Comparison of ENCODE assay signal across 23 cellular contexts in genomic region chr13:106963151-106963550, GRCh38.
DNase-seq lines count a peak whose midpoint lies in the region; FAIRE-seq and TF ChIP-seq lines count a peak whose summit lies in the region.
"Had no signal": no experiment of that assay in that cellular context is flagged by ENCODE, and none has a peak within 500 bp of the region (broad histone marks: within the 10 kb centered on the region; RNA-seq: fewer than 3 reads in every experiment).

No MANE protein-coding gene starts in this region.

- no peaks in the 10 kb centered on the region for H3K27me3 ChIP-seq in astrocyte (ENCODE audit: insufficient read depth, low read length)
- H3K27me3 ChIP-seq: BE2C, BLaER1 had no signal

- no peaks in the 10 kb centered on the region for H3K79me2 ChIP-seq in astrocyte (ENCODE audit: insufficient read depth, low read length)

- H3K9me3 Mint-ChIP-seq in astrocyte (ENCODE audit: unreplicated experiment) (peaks cover 2% of the 10 kb centered on the region), mesothelial cell of epicardium (peaks cover 10% of the 10 kb centered on the region)

- no peak overlapping the region for H3K4me3 ChIP-seq in astrocyte (ENCODE audit: insufficient read depth, low read depth, low read length)
- H3K4me3 ChIP-seq: BLaER1 had no signal

- FAIRE-seq in astrocyte (lab: Jason Lieb, UNC) = no peak
- FAIRE-seq: A204.1, D721Med, G401.6, GM12891, GM19239 had no signal

- H3K4me3 Mint-ChIP-seq in astrocyte (ENCODE audit: unreplicated experiment) = no peak overlapping the region
- no peak overlapping the region for H3K4me3 Mint-ChIP-seq in mesothelial cell of epicardium
- H3K4me3 Mint-ChIP-seq: CD14-positive monocyte; CD4-positive, alpha-beta memory T cell; CD4-positive, CD25-positive, alpha-beta regulatory T cell; CD8-positive, alpha-beta memory T cell had no signal

- DNase-seq in astrocyte (ENCODE audit: low read depth) = no peak
- no peak for DNase-seq in mesothelial cell of epicardium (ENCODE audit: low spot score in 2 of 2, unreplicated experiment in 2 of 2)
- no peak for DNase-seq in activated CD8-positive, alpha-beta memory T cell treated with anti-CD3 and anti-CD28 coated beads for 24 hours
- no peak for DNase-seq in NCI-H187 treated with DMSO at 0.1 percent for 48 hours (lab: John Stamatoyannopoulos, UW)
- no peak for DNase-seq in NAMALWA (ENCODE audit: low spot score)
- DNase-seq: 8988T; ACHN; BE2C; C1 segment of cervical spinal cord; Calu3; CD4-positive, alpha-beta memory T cell; CD4-positive, CD25-positive, alpha-beta regulatory T cell; CD8-positive, alpha-beta memory T cell; COR-L47; DMS79 treated with DMSO at 0.1 percent for 48 hours; GF-D8 had no signal

- H3K36me3 Mint-ChIP-seq in astrocyte (ENCODE audit: low read depth, unreplicated experiment) (no peaks in the 10 kb centered on the region), mesothelial cell of epicardium (peaks cover 1% of the 10 kb centered on the region)
- H3K36me3 Mint-ChIP-seq: CD14-positive monocyte; CD4-positive, alpha-beta memory T cell; CD4-positive, CD25-positive, alpha-beta regulatory T cell; CD8-positive, alpha-beta memory T cell had no signal

- no peaks in the 10 kb centered on the region for H3K9me3 ChIP-seq in astrocyte (ENCODE audit: insufficient read depth, low read depth, low read length)
- H3K9me3 ChIP-seq: BE2C, BLaER1 had no signal

- TF ChIP-seq CTCF in astrocyte (IDR thresholded peaks at IDR 0.05; ENCODE audit: insufficient read depth, low read depth, low read length) (no peak), mesothelial cell of epicardium (IDR thresholded peaks at IDR 0.05; ENCODE audit: unreplicated experiment) (no peak)

- H3K27ac ChIP-seq in astrocyte (ENCODE audit: low read depth, low read length) = no peak overlapping the region
- H3K27ac ChIP-seq: BLaER1 had no signal

- peak overlapping the region; percentile 33 for H3K4me2 ChIP-seq in astrocyte (ENCODE audit: low read length)
- H3K4me2 ChIP-seq: BLaER1 had no signal

- H3K36me3 ChIP-seq in astrocyte (ENCODE audit: insufficient read depth, low read length) = no peaks in the 10 kb centered on the region
- H3K36me3 ChIP-seq: BE2C, BLaER1 had no signal

- H3K27ac Mint-ChIP-seq in astrocyte (ENCODE audit: unreplicated experiment) (no peak overlapping the region), mesothelial cell of epicardium (peak overlapping the region; percentile 58)
- H3K27ac Mint-ChIP-seq: CD14-positive monocyte; CD4-positive, alpha-beta memory T cell; CD4-positive, CD25-positive, alpha-beta regulatory T cell; CD8-positive, alpha-beta memory T cell had no signal

- H2AFZ ChIP-seq in astrocyte (ENCODE audit: low read depth, low read length) = no peak overlapping the region

- peaks cover 9% of the 10 kb centered on the region for H3K4me1 Mint-ChIP-seq in astrocyte (ENCODE audit: low read depth, unreplicated experiment)
- H3K4me1 Mint-ChIP-seq in mesothelial cell of epicardium = peaks cover 32% of the 10 kb centered on the region
- H3K4me1 Mint-ChIP-seq: CD14-positive monocyte; CD4-positive, alpha-beta memory T cell; CD4-positive, CD25-positive, alpha-beta regulatory T cell; CD8-positive, alpha-beta memory T cell had no signal

- no peaks in the 10 kb centered on the region for H4K20me1 ChIP-seq in astrocyte (ENCODE audit: insufficient read depth, low read length)
- H4K20me1 ChIP-seq: BLaER1 had no signal

- no peak overlapping the region for H3K9ac ChIP-seq in astrocyte (ENCODE audit: low read length)
- H3K9ac ChIP-seq: BLaER1 had no signal

- peaks cover 2% of the 10 kb centered on the region for H3K4me1 ChIP-seq in astrocyte (ENCODE audit: insufficient read depth, low read length)
- H3K4me1 ChIP-seq: BE2C, BLaER1 had no signal

- H3K27me3 Mint-ChIP-seq in astrocyte (ENCODE audit: low read depth, unreplicated experiment) (no peaks in the 10 kb centered on the region), mesothelial cell of epicardium (ENCODE audit: low read depth) (peaks cover 1% of the 10 kb centered on the region)
- H3K27me3 Mint-ChIP-seq: CD4-positive, alpha-beta memory T cell; CD4-positive, CD25-positive, alpha-beta regulatory T cell; CD8-positive, alpha-beta memory T cell had no signal
